8 cellular contexts compared by ENCODE assay signal in genomic region chr20:60210779-60211617, GRCh38.
DNase-seq lines count a peak whose midpoint lies in the region; ATAC-seq and TF ChIP-seq lines count a peak whose summit lies in the region.

No MANE protein-coding gene starts in this region.

- peak overlapping the region; percentile 33 for H3K4me2 ChIP-seq in MM.1S (ENCODE audit: low read depth, low read length)

- peak; percentile 62 for ATAC-seq in GM18858 (IDR thresholded peaks at IDR 0.05; ENCODE audit: unreplicated experiment)
- no peak for ATAC-seq in body of pancreas
- ATAC-seq in HG02973 (IDR thresholded peaks at IDR 0.05; ENCODE audit: unreplicated experiment) = no peak

- H4K20me1 ChIP-seq in MM.1S (ENCODE audit: insufficient read depth, low read length) = no peaks in the 10 kb centered on the region

- no peaks in the 10 kb centered on the region for H3K9me3 ChIP-seq in MM.1S (replicated peaks; ENCODE audit: insufficient read depth, low read length)
- no peaks in the 10 kb centered on the region for H3K9me3 ChIP-seq in body of pancreas

- no peaks in the 10 kb centered on the region for H3K36me3 ChIP-seq in MM.1S (replicated peaks; ENCODE audit: insufficient read depth, low read length)
- no peaks in the 10 kb centered on the region for H3K36me3 ChIP-seq in body of pancreas (replicated peaks in 1 of 2; ENCODE audit: insufficient read depth in 1 of 2, low read depth in 2 of 2)

- 0 out of 2 replicates have a peak overlapping the region, but pooled peaks have one; percentile 12 for H2AFZ ChIP-seq in MM.1S (ENCODE audit: low read length)

- peak; percentile 90 for TF ChIP-seq CTCF in AG10803 (conservative IDR thresholded peaks at IDR 0.05; ENCODE audit: low read length)
- TF ChIP-seq CTCF in MM.1S (IDR thresholded peaks at IDR 0.05; ENCODE audit: low read length) = peak; percentile 91
- peak; percentile 69 to 85 (median 82) for TF ChIP-seq CTCF in body of pancreas (IDR thresholded peaks at IDR 0.05)

- H3K9ac ChIP-seq in MM.1S (ENCODE audit: low read length) = no peak overlapping the region

- TF ChIP-seq POLR2A in body of pancreas (IDR thresholded peaks at IDR 0.05) = no peak

- H3K27ac ChIP-seq in MM.1S (ENCODE audit: low read length) (no peak overlapping the region), body of pancreas (no peak overlapping the region)

- 30% methylated on average over 25 of the region's 25 CpGs for WGBS in body of pancreas, 2 donors

- no peaks in the 10 kb centered on the region for H3F3A ChIP-seq in MM.1S (ENCODE audit: insufficient read depth, low read length)

- intact Hi-C loops in body of pancreas (cut with DNase I) = no loop called here

- H3K4me3 ChIP-seq in AG10803 (ENCODE audit: low read length) = no peak overlapping the region
- H3K4me3 ChIP-seq in MM.1S (ENCODE audit: low read length) = peak overlapping the region; percentile 14; the same call in 1 of the 2 replicates
- no peak overlapping the region for H3K4me3 ChIP-seq in body of pancreas

- H3K9me2 ChIP-seq in MM.1S (replicated peaks; ENCODE audit: insufficient read depth, low read length) = no peaks in the 10 kb centered on the region

- H3K4me1 ChIP-seq in MM.1S (ENCODE audit: low read length) (no peaks in the 10 kb centered on the region), body of pancreas (no peaks in the 10 kb centered on the region)

- DNase-seq in AG10803 (ENCODE audit: low read depth) (peak; percentile 50), MM.1S (peak; percentile 57), T1000 (lab: John Stamatoyannopoulos, UW) (peak; percentile 3), body of pancreas (peak; percentile 48 to 65 (median 58)), iPS DF 4.7 (ENCODE audit: extremely low read depth, low spot score) (peak; percentile 25)
- DNase-seq in stimulated activated CD4-positive, alpha-beta T cell treated with anti-CD3 and anti-CD28 coated beads, Interleukin-12 subunit alpha, Interleukin-12 subunit beta, amount 100 ng/mL, for 4 hours = peak; percentile 55

- H3K79me2 ChIP-seq in MM.1S (ENCODE audit: low read length) = no peaks in the 10 kb centered on the region

- H3K27me3 ChIP-seq in MM.1S (replicated peaks; ENCODE audit: insufficient read depth, low read length) = no peaks in the 10 kb centered on the region
- no peaks in the 10 kb centered on the region for H3K27me3 ChIP-seq in body of pancreas

Comparison
In these comparisons a context has a peak if more than half of its experiments do, and no peak if none do; other contexts are left out.
1. DNase-seq: peak in every context shown above with its lines; median percentile 58 in body of pancreas; 57 in MM.1S; 55 in stimulated activated CD4-positive, alpha-beta T cell treated with anti-CD3 and anti-CD28 coated beads, Interleukin-12 subunit alpha, Interleukin-12 subunit beta, amount 100 ng/mL, for 4 hours; 50 in AG10803; 25 in iPS DF 4.7; 3 in T1000.